25 cellular contexts compared by ENCODE assay signal in the genomic region with DNA sequence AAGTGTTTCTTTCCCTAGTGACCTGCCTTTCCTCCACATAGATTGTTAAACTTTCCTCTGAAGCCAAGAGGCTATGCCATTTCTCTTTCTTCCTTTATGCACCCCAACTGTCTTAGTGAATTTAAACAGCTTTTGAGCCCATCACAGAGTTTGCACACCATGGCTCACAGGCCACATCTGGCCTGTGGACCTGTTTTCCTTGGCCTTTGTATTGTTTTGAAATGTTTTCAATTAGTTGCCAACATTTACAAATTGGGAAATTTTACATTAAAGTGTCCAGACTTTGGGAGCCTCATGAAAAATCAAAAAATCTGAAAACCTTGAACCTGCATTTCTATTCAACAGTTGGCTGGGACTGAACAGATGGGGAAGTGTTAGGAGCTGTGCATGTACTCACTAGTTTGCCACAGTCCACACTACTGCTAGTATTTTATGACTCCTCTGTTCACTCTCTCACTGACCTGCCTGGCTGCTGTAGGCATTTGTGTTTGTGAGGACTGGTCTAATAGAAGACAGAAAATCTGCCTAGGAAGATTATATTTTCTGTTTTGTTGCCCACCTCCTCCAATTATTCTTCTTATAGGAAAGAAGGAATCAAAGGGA.
"Had no signal": no experiment of that assay in that cellular context is flagged by ENCODE, and none has a peak within 500 bp of the region (broad histone marks: within the 10 kb centered on the region; RNA-seq: fewer than 3 reads in every experiment).

No MANE protein-coding gene starts in this region.

- ATAC-seq: activated T-helper 17 cell treated with anti-CD3 and anti-CD28 coated beads, Interleukin-2, amount 50 U/mL, for 72 hours; PC-3; T-cell had no signal

- H3K27ac Mint-ChIP-seq: activated CD4-positive, alpha-beta memory T cell treated with anti-CD3 and anti-CD28 coated beads for 36 hours; activated CD4-positive, alpha-beta T cell treated with anti-CD3 and anti-CD28 coated beads, Interleukin-2, amount 10 ng/mL, durations not matched to agents 7 days and 5 days; activated naive CD4-positive, alpha-beta T cell treated with anti-CD3 and anti-CD28 coated beads for 36 hours; activated naive CD8-positive, alpha-beta T cell; activated T-helper 17 cell treated with anti-CD3 and anti-CD28 coated beads, Interleukin-2, amount 50 U/mL, for 72 hours; T-cell had no signal

- H3K9me3 Mint-ChIP-seq: activated CD4-positive, alpha-beta memory T cell treated with anti-CD3 and anti-CD28 coated beads for 36 hours; activated CD4-positive, alpha-beta T cell treated with anti-CD3 and anti-CD28 coated beads, Interleukin-2, amount 10 ng/mL, durations not matched to agents 7 days and 5 days; activated naive CD4-positive, alpha-beta T cell treated with anti-CD3 and anti-CD28 coated beads for 36 hours; activated T-helper 17 cell treated with anti-CD3 and anti-CD28 coated beads, Interleukin-2, amount 50 U/mL, for 72 hours; T-cell had no signal

- H3K27me3 Mint-ChIP-seq: activated CD4-positive, alpha-beta T cell treated with anti-CD3 and anti-CD28 coated beads, Interleukin-2, amount 10 ng/mL, durations not matched to agents 7 days and 5 days had no signal

- H3K36me3 Mint-ChIP-seq: activated CD4-positive, alpha-beta memory T cell treated with anti-CD3 and anti-CD28 coated beads for 36 hours; activated naive CD8-positive, alpha-beta T cell; T-cell had no signal

- H3K4me3 Mint-ChIP-seq: activated CD4-positive, alpha-beta memory T cell treated with anti-CD3 and anti-CD28 coated beads for 36 hours; activated CD4-positive, alpha-beta T cell treated with anti-CD3 and anti-CD28 coated beads, Interleukin-2, amount 10 ng/mL, durations not matched to agents 7 days and 5 days; activated naive CD4-positive, alpha-beta T cell treated with anti-CD3 and anti-CD28 coated beads for 36 hours; activated naive CD8-positive, alpha-beta T cell; activated T-helper 17 cell treated with anti-CD3 and anti-CD28 coated beads, Interleukin-2, amount 50 U/mL, for 72 hours; T-cell had no signal

- H3K4me1 Mint-ChIP-seq: activated CD4-positive, alpha-beta T cell treated with anti-CD3 and anti-CD28 coated beads, Interleukin-2, amount 10 ng/mL, durations not matched to agents 7 days and 5 days; activated T-helper 17 cell treated with anti-CD3 and anti-CD28 coated beads, Interleukin-2, amount 50 U/mL, for 72 hours; T-cell had no signal

- H3K27ac ChIP-seq: VCaP had no signal

- DNase-seq: activated CD4-positive, alpha-beta memory T cell treated with anti-CD3 and anti-CD28 coated beads for 36 hours; activated CD4-positive, alpha-beta T cell treated with anti-CD3 and anti-CD28 coated beads, Interleukin-2, amount 10 ng/mL, durations not matched to agents 7 days and 5 days; activated CD4-positive, CD25-positive, alpha-beta regulatory T cell; activated CD8-positive, alpha-beta memory T cell treated with anti-CD3 and anti-CD28 coated beads for 24 hours; activated gamma-delta T cell; activated naive CD4-positive, alpha-beta T cell treated with anti-CD3 and anti-CD28 coated beads for 36 hours; activated T-cell treated with anti-CD3 and anti-CD28 coated beads for 4 hours; activated T-cell treated with anti-CD3 and anti-CD28 coated beads, Interleukin-2, amount 50 U/mL, for 48 hours; KG1; NCI-H1092 treated with DMSO at 0.1 percent for 48 hours; NCI-H1417 treated with DMSO at 0.1 percent for 48 hours; NCI-H1694; NCI-H2029; NCI-H345; NCI-H510A; NCI-H69; NK-92 treated with Interleukin-12 subunit alpha and Interleukin-12 subunit beta, amount 100 ng/mL, for 24 hours; PC-3; SHP77 treated with DMSO at 0.1 percent for 48 hours; T-cell; T-helper 2 cell; T1000 had no signal
